Comparison of ENCODE assay signal across 8 cellular contexts in the genomic region with DNA sequence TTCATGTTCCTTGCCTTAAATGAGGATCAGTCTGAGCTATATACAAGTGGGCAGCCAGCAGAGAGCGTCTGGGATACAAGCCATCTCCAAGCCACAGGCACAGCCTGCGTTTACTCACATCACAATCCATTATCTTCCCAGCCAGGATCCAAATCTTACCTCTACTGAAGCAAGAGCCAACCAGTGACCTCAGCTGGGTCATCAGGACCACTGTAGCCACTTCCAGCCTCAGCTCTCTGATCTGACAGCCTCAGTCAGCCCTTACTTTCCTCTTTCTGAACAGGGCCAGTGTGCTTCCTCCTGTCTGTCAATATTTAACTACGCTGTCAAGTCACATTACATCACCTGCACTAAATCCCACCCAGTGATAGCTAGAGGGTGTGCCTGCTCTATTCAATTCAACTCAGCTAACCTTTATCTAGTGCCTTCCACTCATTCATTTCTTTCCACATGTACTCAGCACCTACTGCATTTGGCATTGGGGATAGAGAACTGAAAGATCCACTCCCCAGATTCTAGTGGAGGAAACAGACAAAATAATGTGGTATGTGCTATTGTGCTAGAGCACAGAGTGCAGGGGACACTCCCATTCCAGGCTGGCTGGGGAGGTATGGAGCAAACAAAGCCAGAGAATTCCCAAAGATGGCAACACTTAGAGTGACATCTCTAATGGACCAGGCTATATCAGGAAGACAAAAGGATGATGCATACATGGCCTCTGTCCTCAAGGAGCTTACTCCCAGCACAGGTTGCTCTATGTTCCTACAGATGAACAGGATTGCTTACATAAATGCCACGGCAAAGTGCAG.
DNase-seq lines count a peak whose midpoint lies in the region; ATAC-seq and TF ChIP-seq lines count a peak whose summit lies in the region.

No MANE protein-coding gene starts in this region.

- DNase-seq in SW480 (ENCODE audit: low spot score): peak; percentile 87
- DNase-seq in mucosa of gallbladder (ENCODE audit: low spot score): peak; percentile 34
- DNase-seq in central memory CD4-positive, alpha-beta T cell: no peak
- DNase-seq in occipital lobe (lab: John Stamatoyannopoulos, UW): no peak
- no peak for DNase-seq in midbrain (lab: John Stamatoyannopoulos, UW)

- ATAC-seq in HG03097 (IDR thresholded peaks at IDR 0.05; ENCODE audit: low FRiP score, unreplicated experiment) (peak; percentile 99), GM21526 (IDR thresholded peaks at IDR 0.05; ENCODE audit: low FRiP score, unreplicated experiment) (no peak)

- TF ChIP-seq POLR2A in GM19099 (IDR thresholded peaks at IDR 0.05; ENCODE audit: extremely low read depth, insufficient read length, low read depth): peak; percentile 76

Comparison
In these comparisons a context has a peak if more than half of its experiments do, and no peak if none do; other contexts are left out.
1. DNase-seq: peak in SW480 (single experiment) and mucosa of gallbladder (single experiment); none in central memory CD4-positive, alpha-beta T cell (single experiment), occipital lobe (single experiment) and midbrain (single experiment).